ENCODE assay signal across 2 cellular contexts in the genomic region with DNA sequence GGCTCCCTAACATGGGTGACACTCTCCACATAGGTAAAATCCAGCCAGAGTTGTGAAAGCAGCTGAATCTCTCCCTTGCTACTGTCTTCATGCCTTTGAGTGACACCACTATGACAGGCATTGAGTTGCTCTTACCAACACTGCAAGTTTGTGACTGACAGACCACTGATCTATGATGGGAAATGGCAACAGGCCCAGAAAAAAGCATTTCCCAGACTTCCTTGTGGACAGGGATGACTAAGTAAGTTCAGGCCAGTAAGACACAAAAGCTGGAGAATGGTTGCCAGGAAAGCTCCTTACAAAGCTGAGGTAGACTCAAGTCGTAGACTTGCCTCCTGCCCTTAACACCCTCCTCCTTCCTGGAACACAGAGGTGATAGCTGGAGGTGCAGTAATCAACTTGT. TPM values are rescaled to one million over a fixed set of nuclear protein-coding genes. Genes with fewer than 3 reads are reported as not detected.
"Had no signal": no experiment of that assay in that cellular context is flagged by ENCODE, and none has a peak within 500 bp of the region (broad histone marks: within the 10 kb centered on the region; RNA-seq: fewer than 3 reads in every experiment).

No MANE protein-coding gene starts in this region.

RNA-seq across cellular contexts. Expression of a gene that starts 38.5 kb away (rescaled TPM):
- total RNA-seq: activated B cell treated with CpG ODN at 0.5 μM for 24 hours; activated CD8-positive, alpha-beta T cell treated with anti-CD3 and anti-CD28 coated beads for 36 hours had no signal
